In the genomic region with DNA sequence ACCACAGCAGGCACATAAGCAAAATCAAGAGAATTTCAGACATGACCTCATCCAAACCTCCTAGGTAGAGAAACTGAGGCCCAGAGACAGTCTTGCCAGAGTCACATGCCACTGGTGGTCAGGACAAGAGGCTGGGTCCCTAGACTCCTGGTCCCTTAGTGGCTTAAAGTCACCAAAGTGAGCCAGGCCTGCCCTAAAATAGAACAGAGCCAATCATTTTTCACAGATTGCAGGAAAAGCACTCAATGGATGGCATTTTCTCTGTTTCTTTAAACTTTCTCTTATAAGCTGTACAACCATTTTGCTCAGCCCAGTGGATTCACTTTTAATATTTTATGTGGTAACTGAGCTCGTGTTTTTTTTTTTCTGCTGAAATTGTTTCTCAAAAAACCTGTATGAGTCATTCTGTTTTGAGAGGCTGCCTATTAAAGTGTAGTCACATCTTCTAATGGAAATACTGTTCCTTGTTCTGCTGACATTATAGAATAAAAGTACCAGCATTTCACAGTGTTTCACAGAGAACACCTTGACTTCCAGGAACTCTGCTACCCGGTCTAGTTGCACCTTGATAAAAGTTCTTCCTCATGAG, we compare ENCODE assay signal across 14 cellular contexts. TPM values are rescaled to one million over a fixed set of nuclear protein-coding genes. Genes with fewer than 3 reads are reported as not detected.
DNase-seq lines count a peak whose midpoint lies in the region; ATAC-seq and TF ChIP-seq lines count a peak whose summit lies in the region.
"Had no signal": no experiment of that assay in that cellular context is flagged by ENCODE, and none has a peak within 500 bp of the region (broad histone marks: within the 10 kb centered on the region; RNA-seq: fewer than 3 reads in every experiment).

No MANE protein-coding gene starts in this region.

- H3K27me3 ChIP-seq in esophagus squamous epithelium (no peaks in the 10 kb centered on the region), psoas muscle (ENCODE audit: insufficient read depth in 3 of 3, low read length in 2 of 3) (no peaks in the 10 kb centered on the region)

- TF ChIP-seq CTCF in esophagus squamous epithelium (IDR thresholded peaks at IDR 0.05), result no peak
- no peak for TF ChIP-seq CTCF in psoas muscle (IDR thresholded peaks at IDR 0.05)
- TF ChIP-seq CTCF in nephron progenitor cell (IDR thresholded peaks at IDR 0.05), result no peak

- peak overlapping the region; percentile 65 to 82 (median 70) for H3K27ac ChIP-seq in esophagus squamous epithelium
- peak overlapping the region; percentile 81 for H3K27ac ChIP-seq in psoas muscle
- H3K27ac ChIP-seq: C4-2B had no signal

- no peak overlapping the region for H3K27ac Mint-ChIP-seq in nephron progenitor cell
- H3K27ac Mint-ChIP-seq: activated naive CD8-positive, alpha-beta T cell treated with anti-CD3 and anti-CD28 coated beads for 36 hours had no signal

- no peak overlapping the region for H3K4me3 Mint-ChIP-seq in nephron progenitor cell
- H3K4me3 Mint-ChIP-seq: activated naive CD8-positive, alpha-beta T cell treated with anti-CD3 and anti-CD28 coated beads for 36 hours had no signal

- WGBS in esophagus squamous epithelium, 2 donors, result 20 to 52% methylated on average over 2 of the region's 2 CpGs
- 43 to 77% (median 57%) methylated on average over 2 of the region's 2 CpGs for WGBS in psoas muscle, 3 donors

- TF ChIP-seq POLR2A in esophagus squamous epithelium (IDR thresholded peaks at IDR 0.05), result no peak

- H3K4me3 ChIP-seq in esophagus squamous epithelium (no peak overlapping the region), psoas muscle (no peak overlapping the region)

- H3K4me1 Mint-ChIP-seq in nephron progenitor cell, result peaks cover 36% of the 10 kb centered on the region
- H3K4me1 Mint-ChIP-seq: activated naive CD8-positive, alpha-beta T cell treated with anti-CD3 and anti-CD28 coated beads for 36 hours had no signal

- peak in 3 of 4 donors; percentile 12 to 26 (median 19) for ATAC-seq in psoas muscle

- peaks cover 7 to 33% (median 12%) of the 10 kb centered on the region in 3 donors for H3K4me1 ChIP-seq in esophagus squamous epithelium
- peaks cover 27% of the 10 kb centered on the region for H3K4me1 ChIP-seq in psoas muscle

- peaks cover 13% of the 10 kb centered on the region for H3K27me3 Mint-ChIP-seq in nephron progenitor cell (ENCODE audit: low read depth, poor library complexity)
- H3K27me3 Mint-ChIP-seq: activated naive CD8-positive, alpha-beta T cell treated with anti-CD3 and anti-CD28 coated beads for 36 hours had no signal

- H3K36me3 ChIP-seq in esophagus squamous epithelium (peaks cover 0 to 61% (median 3%) of the 10 kb centered on the region in 3 donors), psoas muscle (ENCODE audit: insufficient read depth in 1 of 2, low read depth in 1 of 2) (peaks cover 2 to 84% of the 10 kb centered on the region in 2 donors)

- peak; percentile 50 for DNase-seq in EL
- DNase-seq in SW480 (ENCODE audit: low spot score), result peak; percentile 27
- no peak for DNase-seq in esophagus squamous epithelium (lab: John Stamatoyannopoulos, UW)
- DNase-seq in psoas muscle, result no peak
- no peak for DNase-seq in activated CD4-positive, alpha-beta T cell treated with anti-CD3 and anti-CD28 coated beads, Interleukin-2, amount 50 U/mL, for 1 hour
- DNase-seq in NCI-H187 (lab: John Stamatoyannopoulos, UW), result no peak
- no peak for DNase-seq in NCI-H526 (lab: John Stamatoyannopoulos, UW)
- DNase-seq in nephron progenitor cell, result no peak
- DNase-seq: activated naive CD8-positive, alpha-beta T cell treated with anti-CD3 and anti-CD28 coated beads for 36 hours; NCI-H1436 treated with DMSO at 0.1 percent for 48 hours; NCI-H526 treated with DMSO at 0.1 percent for 48 hours; Right ventricle myocardium superior; stimulated activated naive CD4-positive, alpha-beta T cell had no signal

- intact Hi-C loops in esophagus squamous epithelium (cut with DNase I) (no loop called here), psoas muscle (cut with DNase I) (no loop called here)

- H3K9me3 Mint-ChIP-seq in nephron progenitor cell, result no peaks in the 10 kb centered on the region
- H3K9me3 Mint-ChIP-seq: activated naive CD8-positive, alpha-beta T cell treated with anti-CD3 and anti-CD28 coated beads for 36 hours had no signal

- no peaks in the 10 kb centered on the region for H3K9me3 ChIP-seq in esophagus squamous epithelium
- no peaks in the 10 kb centered on the region for H3K9me3 ChIP-seq in psoas muscle

- H3K36me3 Mint-ChIP-seq in nephron progenitor cell (ENCODE audit: low read depth), result no peaks in the 10 kb centered on the region
- H3K36me3 Mint-ChIP-seq: activated naive CD8-positive, alpha-beta T cell treated with anti-CD3 and anti-CD28 coated beads for 36 hours had no signal

RNA-seq across cellular contexts. Expression of a gene that starts 29.6 kb away (rescaled TPM):
- 10 to 100 TPM; 18.1 to 28.8 (median 25.7) TPM for total RNA-seq in esophagus squamous epithelium
- 10 to 100 TPM; 12.3 to 47.4 (median 22.8) TPM for total RNA-seq in psoas muscle
- 10 to 100 TPM in 1 of 3 donors, 1 to 10 TPM in 2; 8.6 to 15.7 (median 8.9) TPM for polyA plus RNA-seq in psoas muscle

Comparison
In these comparisons a context has a peak if more than half of its experiments do, and no peak if none do; other contexts are left out.
1. DNase-seq: peak in EL (single experiment) and SW480 (single experiment); none in esophagus squamous epithelium (single experiment), psoas muscle (0 of 2), activated CD4-positive, alpha-beta T cell treated with anti-CD3 and anti-CD28 coated beads, Interleukin-2, amount 50 U/mL, for 1 hour (single experiment), NCI-H187 (0 of 2), NCI-H526 (0 of 2) and nephron progenitor cell (single experiment).